Comparison of ENCODE assay signal across 1 cellular context in the genomic region with DNA sequence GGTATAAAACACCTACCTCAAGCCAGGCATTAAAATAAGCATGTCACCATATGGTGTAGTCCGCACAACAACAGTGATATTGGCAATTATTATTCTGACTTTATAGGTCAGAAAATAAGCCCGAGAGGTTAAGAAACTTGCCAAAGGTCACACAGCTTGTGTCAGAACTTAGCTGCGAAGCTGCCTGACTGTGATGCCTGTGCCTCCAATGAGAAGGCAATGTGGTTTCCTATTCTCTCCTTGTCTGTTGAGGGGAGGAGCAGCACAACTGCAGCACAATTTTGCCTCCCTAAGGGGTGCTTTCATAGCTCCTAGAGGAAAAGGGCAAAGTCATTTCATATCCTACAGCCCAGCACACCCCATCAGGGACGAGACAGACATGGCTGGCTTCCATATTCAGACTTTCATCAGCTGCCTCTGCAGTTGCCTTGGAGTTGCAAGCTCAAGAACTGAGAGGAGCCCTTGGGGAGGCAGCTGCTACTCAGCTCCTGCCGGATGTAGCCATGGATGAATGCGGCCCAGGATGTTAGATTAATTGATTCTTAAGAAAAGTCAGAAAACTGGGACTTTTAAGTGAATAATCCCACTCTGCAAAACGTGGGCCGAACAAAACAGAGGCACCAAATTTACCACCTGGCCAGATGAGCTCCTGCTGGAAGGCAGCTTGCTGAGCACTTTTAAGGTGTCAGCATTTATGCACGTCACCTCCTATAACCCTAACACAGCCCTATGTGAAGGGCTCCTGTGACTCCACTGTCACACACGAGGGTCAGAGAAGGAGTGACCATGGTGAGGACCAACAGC.
TF ChIP-seq lines count a peak whose summit lies in the region.

No MANE protein-coding gene starts in this region.

TF ChIP-seq in GM23338, 12 proteins besides CTCF, POLR2A, EP300 and RAD21 (continued from another document):
- TF ChIP-seq, protein P1, sequence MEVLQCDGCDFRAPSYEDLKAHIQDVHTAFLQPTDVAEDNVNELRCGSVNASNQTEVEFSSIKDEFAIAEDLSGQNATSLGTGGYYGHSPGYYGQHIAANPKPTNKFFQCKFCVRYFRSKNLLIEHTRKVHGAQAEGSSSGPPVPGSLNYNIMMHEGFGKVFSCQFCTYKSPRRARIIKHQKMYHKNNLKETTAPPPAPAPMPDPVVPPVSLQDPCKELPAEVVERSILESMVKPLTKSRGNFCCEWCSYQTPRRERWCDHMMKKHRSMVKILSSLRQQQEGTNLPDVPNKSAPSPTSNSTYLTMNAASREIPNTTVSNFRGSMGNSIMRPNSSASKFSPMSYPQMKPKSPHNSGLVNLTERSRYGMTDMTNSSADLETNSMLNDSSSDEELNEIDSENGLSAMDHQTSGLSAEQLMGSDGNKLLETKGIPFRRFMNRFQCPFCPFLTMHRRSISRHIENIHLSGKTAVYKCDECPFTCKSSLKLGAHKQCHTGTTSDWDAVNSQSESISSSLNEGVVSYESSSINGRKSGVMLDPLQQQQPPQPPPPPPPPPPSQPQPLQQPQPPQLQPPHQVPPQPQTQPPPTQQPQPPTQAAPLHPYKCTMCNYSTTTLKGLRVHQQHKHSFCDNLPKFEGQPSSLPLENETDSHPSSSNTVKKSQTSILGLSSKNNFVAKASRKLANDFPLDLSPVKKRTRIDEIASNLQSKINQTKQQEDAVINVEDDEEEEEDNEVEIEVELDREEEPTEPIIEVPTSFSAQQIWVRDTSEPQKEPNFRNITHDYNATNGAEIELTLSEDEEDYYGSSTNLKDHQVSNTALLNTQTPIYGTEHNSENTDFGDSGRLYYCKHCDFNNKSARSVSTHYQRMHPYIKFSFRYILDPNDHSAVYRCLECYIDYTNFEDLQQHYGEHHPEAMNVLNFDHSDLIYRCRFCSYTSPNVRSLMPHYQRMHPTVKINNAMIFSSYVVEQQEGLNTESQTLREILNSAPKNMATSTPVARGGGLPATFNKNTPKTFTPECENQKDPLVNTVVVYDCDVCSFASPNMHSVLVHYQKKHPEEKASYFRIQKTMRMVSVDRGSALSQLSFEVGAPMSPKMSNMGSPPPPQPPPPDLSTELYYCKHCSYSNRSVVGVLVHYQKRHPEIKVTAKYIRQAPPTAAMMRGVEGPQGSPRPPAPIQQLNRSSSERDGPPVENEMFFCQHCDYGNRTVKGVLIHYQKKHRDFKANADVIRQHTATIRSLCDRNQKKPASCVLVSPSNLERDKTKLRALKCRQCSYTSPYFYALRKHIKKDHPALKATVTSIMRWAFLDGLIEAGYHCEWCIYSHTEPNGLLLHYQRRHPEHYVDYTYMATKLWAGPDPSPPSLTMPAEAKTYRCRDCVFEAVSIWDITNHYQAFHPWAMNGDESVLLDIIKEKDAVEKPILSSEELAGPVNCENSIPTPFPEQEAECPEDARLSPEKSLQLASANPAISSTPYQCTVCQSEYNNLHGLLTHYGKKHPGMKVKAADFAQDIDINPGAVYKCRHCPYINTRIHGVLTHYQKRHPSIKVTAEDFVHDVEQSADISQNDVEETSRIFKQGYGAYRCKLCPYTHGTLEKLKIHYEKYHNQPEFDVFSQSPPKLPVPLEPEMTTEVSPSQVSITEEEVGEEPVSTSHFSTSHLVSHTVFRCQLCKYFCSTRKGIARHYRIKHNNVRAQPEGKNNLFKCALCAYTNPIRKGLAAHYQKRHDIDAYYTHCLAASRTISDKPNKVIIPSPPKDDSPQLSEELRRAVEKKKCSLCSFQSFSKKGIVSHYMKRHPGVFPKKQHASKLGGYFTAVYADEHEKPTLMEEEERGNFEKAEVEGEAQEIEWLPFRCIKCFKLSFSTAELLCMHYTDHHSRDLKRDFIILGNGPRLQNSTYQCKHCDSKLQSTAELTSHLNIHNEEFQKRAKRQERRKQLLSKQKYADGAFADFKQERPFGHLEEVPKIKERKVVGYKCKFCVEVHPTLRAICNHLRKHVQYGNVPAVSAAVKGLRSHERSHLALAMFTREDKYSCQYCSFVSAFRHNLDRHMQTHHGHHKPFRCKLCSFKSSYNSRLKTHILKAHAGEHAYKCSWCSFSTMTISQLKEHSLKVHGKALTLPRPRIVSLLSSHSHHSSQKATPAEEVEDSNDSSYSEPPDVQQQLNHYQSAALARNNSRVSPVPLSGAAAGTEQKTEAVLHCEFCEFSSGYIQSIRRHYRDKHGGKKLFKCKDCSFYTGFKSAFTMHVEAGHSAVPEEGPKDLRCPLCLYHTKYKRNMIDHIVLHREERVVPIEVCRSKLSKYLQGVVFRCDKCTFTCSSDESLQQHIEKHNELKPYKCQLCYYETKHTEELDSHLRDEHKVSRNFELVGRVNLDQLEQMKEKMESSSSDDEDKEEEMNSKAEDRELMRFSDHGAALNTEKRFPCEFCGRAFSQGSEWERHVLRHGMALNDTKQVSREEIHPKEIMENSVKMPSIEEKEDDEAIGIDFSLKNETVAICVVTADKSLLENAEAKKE (CRISPR knock-in tag; IDR thresholded peaks at IDR 0.05): no peak
- no peak for TF ChIP-seq POLR2AphosphoS5 (IDR thresholded peaks at IDR 0.05; ENCODE audit: low read depth)
- no peak for TF ChIP-seq EZH2 (IDR thresholded peaks at IDR 0.05; ENCODE audit: low read depth, unreplicated experiment)
- TF ChIP-seq ZNF114 (CRISPR knock-in tag; IDR thresholded peaks at IDR 0.05): no peak
- TF ChIP-seq EZH2phosphoT487 (IDR thresholded peaks at IDR 0.05; ENCODE audit: unreplicated experiment): no peak
- TF ChIP-seq, protein P2, sequence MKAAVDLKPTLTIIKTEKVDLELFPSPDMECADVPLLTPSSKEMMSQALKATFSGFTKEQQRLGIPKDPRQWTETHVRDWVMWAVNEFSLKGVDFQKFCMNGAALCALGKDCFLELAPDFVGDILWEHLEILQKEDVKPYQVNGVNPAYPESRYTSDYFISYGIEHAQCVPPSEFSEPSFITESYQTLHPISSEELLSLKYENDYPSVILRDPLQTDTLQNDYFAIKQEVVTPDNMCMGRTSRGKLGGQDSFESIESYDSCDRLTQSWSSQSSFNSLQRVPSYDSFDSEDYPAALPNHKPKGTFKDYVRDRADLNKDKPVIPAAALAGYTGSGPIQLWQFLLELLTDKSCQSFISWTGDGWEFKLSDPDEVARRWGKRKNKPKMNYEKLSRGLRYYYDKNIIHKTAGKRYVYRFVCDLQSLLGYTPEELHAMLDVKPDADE (IDR thresholded peaks at IDR 0.05): no peak
- TF ChIP-seq ZNF331 (CRISPR knock-in tag; IDR thresholded peaks at IDR 0.05; ENCODE audit: low read depth): no peak
- no peak for TF ChIP-seq CREB1 (CRISPR knock-in tag; IDR thresholded peaks at IDR 0.05; ENCODE audit: low read depth)
- TF ChIP-seq, protein P3, sequence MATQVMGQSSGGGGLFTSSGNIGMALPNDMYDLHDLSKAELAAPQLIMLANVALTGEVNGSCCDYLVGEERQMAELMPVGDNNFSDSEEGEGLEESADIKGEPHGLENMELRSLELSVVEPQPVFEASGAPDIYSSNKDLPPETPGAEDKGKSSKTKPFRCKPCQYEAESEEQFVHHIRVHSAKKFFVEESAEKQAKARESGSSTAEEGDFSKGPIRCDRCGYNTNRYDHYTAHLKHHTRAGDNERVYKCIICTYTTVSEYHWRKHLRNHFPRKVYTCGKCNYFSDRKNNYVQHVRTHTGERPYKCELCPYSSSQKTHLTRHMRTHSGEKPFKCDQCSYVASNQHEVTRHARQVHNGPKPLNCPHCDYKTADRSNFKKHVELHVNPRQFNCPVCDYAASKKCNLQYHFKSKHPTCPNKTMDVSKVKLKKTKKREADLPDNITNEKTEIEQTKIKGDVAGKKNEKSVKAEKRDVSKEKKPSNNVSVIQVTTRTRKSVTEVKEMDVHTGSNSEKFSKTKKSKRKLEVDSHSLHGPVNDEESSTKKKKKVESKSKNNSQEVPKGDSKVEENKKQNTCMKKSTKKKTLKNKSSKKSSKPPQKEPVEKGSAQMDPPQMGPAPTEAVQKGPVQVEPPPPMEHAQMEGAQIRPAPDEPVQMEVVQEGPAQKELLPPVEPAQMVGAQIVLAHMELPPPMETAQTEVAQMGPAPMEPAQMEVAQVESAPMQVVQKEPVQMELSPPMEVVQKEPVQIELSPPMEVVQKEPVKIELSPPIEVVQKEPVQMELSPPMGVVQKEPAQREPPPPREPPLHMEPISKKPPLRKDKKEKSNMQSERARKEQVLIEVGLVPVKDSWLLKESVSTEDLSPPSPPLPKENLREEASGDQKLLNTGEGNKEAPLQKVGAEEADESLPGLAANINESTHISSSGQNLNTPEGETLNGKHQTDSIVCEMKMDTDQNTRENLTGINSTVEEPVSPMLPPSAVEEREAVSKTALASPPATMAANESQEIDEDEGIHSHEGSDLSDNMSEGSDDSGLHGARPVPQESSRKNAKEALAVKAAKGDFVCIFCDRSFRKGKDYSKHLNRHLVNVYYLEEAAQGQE (IDR thresholded peaks at IDR 0.05; ENCODE audit: unreplicated experiment): no peak
TF ChIP-seq in GM23338: peak in this region for 0.
